1 cellular context compared by ENCODE assay signal in the genomic region with DNA sequence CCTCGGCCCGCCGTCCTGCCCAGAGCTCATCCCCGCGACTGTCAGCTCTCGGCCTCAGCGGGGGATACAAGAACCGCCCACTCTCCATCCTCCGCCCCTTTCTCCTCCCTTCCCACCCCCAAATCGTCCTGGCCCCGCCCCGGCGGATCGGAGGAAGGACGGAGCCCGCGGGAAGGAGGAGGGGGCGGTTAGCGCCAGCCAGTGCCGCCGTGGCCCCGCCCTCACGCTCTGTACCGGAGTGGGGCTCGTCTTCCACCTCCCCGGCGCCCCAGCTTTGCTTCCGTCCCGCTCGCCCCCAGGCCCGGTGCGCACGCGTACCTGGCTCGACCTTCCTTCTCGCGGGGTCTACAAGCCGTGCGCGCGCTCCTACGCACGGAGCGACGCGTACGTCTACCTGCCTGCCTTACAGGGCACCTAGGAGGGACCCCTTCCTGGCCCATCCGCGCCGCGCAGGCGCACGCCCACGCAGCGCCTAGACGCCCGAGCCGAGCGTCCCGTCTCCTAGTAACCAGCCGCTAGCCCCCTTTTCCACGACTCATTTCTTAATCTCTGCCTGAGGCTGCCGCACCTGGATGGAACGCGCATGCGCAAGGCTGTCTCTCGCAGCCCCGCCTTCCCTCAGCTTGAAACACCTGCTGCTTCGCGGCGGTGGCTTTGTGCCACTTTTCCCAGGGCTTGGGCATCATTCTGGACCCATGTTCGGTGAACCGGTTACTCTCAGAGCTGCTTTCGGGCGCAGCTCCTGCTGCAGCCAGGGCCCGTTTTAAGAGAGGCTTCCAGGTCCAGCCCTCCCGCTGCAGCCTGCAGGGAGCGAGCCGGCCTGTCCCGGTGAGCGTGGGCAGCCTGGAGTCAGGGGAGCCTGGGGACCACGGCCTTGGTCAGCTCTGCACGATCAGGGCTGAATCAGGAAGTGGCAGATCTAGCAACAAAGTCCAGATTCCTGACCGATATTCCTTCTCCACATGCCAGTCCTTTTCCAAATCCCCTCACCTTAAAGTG.
TF ChIP-seq lines count a peak whose summit lies in the region.

A gene with protein sequence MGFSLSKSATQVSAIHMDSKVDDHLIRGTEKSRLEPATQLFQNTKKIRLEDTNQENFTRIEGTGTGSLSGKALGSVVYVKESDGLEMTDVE (plus strand): TSS at position 598 of the 999 bp plus-strand sequence. CDS start 8,852 bp downstream, outside the sequence.

TF ChIP-seq in HepG2, 621 proteins besides CTCF, POLR2A, EP300 and RAD21 (continued from another document and continues in another):
- 0 out of 2 replicates have a peak, but pooled peaks have one; percentile 44 for TF ChIP-seq KLF13 (CRISPR knock-in tag; IDR thresholded peaks at IDR 0.05)
- TF ChIP-seq CCAR2 (optimal IDR thresholded peaks at IDR 0.05; ENCODE audit: low read depth, low read length) = no peak
- TF ChIP-seq TSC22D2 (CRISPR knock-in tag; IDR thresholded peaks at IDR 0.05; ENCODE audit: borderline replicate concordance) = no peak
- TF ChIP-seq, protein P1, sequence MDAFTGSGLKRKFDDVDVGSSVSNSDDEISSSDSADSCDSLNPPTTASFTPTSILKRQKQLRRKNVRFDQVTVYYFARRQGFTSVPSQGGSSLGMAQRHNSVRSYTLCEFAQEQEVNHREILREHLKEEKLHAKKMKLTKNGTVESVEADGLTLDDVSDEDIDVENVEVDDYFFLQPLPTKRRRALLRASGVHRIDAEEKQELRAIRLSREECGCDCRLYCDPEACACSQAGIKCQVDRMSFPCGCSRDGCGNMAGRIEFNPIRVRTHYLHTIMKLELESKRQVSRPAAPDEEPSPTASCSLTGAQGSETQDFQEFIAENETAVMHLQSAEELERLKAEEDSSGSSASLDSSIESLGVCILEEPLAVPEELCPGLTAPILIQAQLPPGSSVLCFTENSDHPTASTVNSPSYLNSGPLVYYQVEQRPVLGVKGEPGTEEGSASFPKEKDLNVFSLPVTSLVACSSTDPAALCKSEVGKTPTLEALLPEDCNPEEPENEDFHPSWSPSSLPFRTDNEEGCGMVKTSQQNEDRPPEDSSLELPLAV (CRISPR knock-in tag; conservative IDR thresholded peaks at IDR 0.05; ENCODE audit: low read depth) = no peak; the same call in 1 of the 2 replicates
- no peak for TF ChIP-seq ATM (IDR thresholded peaks at IDR 0.05; ENCODE audit: borderline replicate concordance)
- TF ChIP-seq ZNF20 (CRISPR knock-in tag; IDR thresholded peaks at IDR 0.05) = no peak
- TF ChIP-seq, protein P2, sequence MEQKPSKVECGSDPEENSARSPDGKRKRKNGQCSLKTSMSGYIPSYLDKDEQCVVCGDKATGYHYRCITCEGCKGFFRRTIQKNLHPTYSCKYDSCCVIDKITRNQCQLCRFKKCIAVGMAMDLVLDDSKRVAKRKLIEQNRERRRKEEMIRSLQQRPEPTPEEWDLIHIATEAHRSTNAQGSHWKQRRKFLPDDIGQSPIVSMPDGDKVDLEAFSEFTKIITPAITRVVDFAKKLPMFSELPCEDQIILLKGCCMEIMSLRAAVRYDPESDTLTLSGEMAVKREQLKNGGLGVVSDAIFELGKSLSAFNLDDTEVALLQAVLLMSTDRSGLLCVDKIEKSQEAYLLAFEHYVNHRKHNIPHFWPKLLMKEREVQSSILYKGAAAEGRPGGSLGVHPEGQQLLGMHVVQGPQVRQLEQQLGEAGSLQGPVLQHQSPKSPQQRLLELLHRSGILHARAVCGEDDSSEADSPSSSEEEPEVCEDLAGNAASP (CRISPR knock-in tag; IDR thresholded peaks at IDR 0.05; ENCODE audit: borderline replicate concordance) = 0 out of 2 replicates have a peak, but pooled peaks have one; percentile 33
- TF ChIP-seq SUZ12 (IDR thresholded peaks at IDR 0.05; ENCODE audit: low read depth, low read length) = no peak
- TF ChIP-seq SALL2 (CRISPR knock-in tag; IDR thresholded peaks at IDR 0.05) = peak; percentile 88; the same call in 1 of the 2 replicates
- TF ChIP-seq ZNF225 (CRISPR knock-in tag; IDR thresholded peaks at IDR 0.05) = peak; percentile 96
- TF ChIP-seq, protein P3, sequence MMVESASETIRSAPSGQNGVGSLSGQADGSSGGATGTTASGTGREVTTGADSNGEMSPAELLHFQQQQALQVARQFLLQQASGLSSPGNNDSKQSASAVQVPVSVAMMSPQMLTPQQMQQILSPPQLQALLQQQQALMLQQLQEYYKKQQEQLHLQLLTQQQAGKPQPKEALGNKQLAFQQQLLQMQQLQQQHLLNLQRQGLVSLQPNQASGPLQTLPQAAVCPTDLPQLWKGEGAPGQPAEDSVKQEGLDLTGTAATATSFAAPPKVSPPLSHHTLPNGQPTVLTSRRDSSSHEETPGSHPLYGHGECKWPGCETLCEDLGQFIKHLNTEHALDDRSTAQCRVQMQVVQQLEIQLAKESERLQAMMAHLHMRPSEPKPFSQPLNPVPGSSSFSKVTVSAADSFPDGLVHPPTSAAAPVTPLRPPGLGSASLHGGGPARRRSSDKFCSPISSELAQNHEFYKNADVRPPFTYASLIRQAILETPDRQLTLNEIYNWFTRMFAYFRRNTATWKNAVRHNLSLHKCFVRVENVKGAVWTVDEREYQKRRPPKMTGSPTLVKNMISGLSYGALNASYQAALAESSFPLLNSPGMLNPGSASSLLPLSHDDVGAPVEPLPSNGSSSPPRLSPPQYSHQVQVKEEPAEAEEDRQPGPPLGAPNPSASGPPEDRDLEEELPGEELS (CRISPR knock-in tag; IDR thresholded peaks at IDR 0.05) = peak; percentile 63
- no peak for TF ChIP-seq CENPT (CRISPR knock-in tag; IDR thresholded peaks at IDR 0.05; ENCODE audit: low read depth)
- TF ChIP-seq, protein P4, sequence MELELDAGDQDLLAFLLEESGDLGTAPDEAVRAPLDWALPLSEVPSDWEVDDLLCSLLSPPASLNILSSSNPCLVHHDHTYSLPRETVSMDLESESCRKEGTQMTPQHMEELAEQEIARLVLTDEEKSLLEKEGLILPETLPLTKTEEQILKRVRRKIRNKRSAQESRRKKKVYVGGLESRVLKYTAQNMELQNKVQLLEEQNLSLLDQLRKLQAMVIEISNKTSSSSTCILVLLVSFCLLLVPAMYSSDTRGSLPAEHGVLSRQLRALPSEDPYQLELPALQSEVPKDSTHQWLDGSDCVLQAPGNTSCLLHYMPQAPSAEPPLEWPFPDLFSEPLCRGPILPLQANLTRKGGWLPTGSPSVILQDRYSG (CRISPR knock-in tag; IDR thresholded peaks at IDR 0.05) = peak; percentile 73; the same call in 1 of the 2 replicates
- peak; percentile 85 for TF ChIP-seq AGO2 (optimal IDR thresholded peaks at IDR 0.05; ENCODE audit: low read depth, low read length)
- TF ChIP-seq MEIS2 (CRISPR knock-in tag; IDR thresholded peaks at IDR 0.05) = 0 out of 2 replicates have a peak, but pooled peaks have one; percentile 64
- TF ChIP-seq ZNF337 (CRISPR knock-in tag; IDR thresholded peaks at IDR 0.05; ENCODE audit: borderline replicate concordance, low read depth) = peak; percentile 83; the same call in 1 of the 2 replicates
- TF ChIP-seq, protein P5, sequence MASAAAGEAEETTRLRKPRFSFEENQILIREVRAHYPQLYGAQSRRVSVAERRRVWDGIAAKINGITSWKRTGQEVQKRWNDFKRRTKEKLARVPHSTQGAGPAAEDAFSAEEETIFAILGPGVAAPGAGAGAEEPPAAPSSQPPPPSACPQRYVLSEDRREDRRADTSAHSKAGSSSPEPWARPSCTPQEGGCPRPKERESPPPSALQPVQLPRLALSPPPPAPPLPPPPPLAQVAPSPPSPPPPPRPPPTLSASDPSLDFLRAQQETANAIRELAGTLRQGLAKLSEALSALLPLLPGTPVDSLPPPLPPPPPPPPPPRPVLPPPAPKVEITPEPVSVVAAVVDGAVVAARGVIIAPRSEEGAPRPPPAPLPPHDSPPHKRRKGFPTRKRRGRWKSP (CRISPR knock-in tag; IDR thresholded peaks at IDR 0.05) = peak; percentile 97
- TF ChIP-seq HMG20A (CRISPR knock-in tag; IDR thresholded peaks at IDR 0.05; ENCODE audit: borderline replicate concordance) = no peak
- TF ChIP-seq DMAP1 (CRISPR knock-in tag; IDR thresholded peaks at IDR 0.05) = peak; percentile 86; the same call in 1 of the 2 replicates
- TF ChIP-seq SIN3B (IDR thresholded peaks at IDR 0.05; ENCODE audit: low read length) = 0 out of 2 replicates have a peak, but pooled peaks have one; percentile 18
- TF ChIP-seq ZNF260 (CRISPR knock-in tag; IDR thresholded peaks at IDR 0.05; ENCODE audit: borderline replicate concordance, low read depth) = no peak
- peak; percentile 99 for TF ChIP-seq CAMTA2 (CRISPR knock-in tag; IDR thresholded peaks at IDR 0.05; ENCODE audit: borderline replicate concordance)
- TF ChIP-seq, protein P6, sequence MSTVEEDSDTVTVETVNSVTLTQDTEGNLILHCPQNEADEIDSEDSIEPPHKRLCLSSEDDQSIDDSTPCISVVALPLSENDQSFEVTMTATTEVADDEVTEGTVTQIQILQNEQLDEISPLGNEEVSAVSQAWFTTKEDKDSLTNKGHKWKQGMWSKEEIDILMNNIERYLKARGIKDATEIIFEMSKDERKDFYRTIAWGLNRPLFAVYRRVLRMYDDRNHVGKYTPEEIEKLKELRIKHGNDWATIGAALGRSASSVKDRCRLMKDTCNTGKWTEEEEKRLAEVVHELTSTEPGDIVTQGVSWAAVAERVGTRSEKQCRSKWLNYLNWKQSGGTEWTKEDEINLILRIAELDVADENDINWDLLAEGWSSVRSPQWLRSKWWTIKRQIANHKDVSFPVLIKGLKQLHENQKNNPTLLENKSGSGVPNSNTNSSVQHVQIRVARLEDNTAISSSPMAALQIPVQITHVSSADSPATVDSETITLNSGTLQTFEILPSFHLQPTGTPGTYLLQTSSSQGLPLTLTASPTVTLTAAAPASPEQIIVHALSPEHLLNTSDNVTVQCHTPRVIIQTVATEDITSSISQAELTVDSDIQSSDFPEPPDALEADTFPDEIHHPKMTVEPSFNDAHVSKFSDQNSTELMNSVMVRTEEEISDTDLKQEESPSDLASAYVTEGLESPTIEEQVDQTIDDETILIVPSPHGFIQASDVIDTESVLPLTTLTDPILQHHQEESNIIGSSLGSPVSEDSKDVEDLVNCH (CRISPR knock-in tag; IDR thresholded peaks at IDR 0.05) = no peak
- TF ChIP-seq HOXD1 (CRISPR knock-in tag; IDR thresholded peaks at IDR 0.05) = peak; percentile 79; the same call in 1 of the 2 replicates
- TF ChIP-seq, protein P7, sequence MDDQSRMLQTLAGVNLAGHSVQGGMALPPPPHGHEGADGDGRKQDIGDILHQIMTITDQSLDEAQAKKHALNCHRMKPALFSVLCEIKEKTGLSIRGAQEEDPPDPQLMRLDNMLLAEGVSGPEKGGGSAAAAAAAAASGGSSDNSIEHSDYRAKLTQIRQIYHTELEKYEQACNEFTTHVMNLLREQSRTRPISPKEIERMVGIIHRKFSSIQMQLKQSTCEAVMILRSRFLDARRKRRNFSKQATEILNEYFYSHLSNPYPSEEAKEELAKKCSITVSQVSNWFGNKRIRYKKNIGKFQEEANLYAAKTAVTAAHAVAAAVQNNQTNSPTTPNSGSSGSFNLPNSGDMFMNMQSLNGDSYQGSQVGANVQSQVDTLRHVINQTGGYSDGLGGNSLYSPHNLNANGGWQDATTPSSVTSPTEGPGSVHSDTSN (CRISPR knock-in tag; IDR thresholded peaks at IDR 0.05; ENCODE audit: borderline replicate concordance) = no peak
- peak; percentile 95 for TF ChIP-seq NAIF1 (CRISPR knock-in tag; IDR thresholded peaks at IDR 0.05; ENCODE audit: borderline replicate concordance)
- TF ChIP-seq KLF15 (CRISPR knock-in tag; IDR thresholded peaks at IDR 0.05; ENCODE audit: borderline replicate concordance) = 0 out of 2 replicates have a peak, but pooled peaks have one; percentile 29
- no peak; the same call in 1 of the 2 replicates for TF ChIP-seq PHF21A (CRISPR knock-in tag; IDR thresholded peaks at IDR 0.05)
- TF ChIP-seq HOXA5 (CRISPR knock-in tag; IDR thresholded peaks at IDR 0.05) = peak; percentile 97
- TF ChIP-seq GFI1 (CRISPR knock-in tag; IDR thresholded peaks at IDR 0.05; ENCODE audit: borderline replicate concordance) = peak; percentile 85
- TF ChIP-seq, protein P8, sequence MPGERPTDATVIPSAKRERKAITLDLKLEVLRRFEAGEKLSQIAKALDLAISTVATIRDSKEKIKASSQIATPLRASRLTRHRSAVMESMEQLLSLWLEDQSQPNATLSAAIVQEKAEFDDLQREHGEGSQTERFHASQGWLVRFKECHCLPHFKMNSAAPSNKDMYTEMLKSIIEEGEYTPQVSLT (CRISPR knock-in tag; IDR thresholded peaks at IDR 0.05; ENCODE audit: borderline replicate concordance, low read depth) = no peak; the same call in 1 of the 2 replicates
- TF ChIP-seq, protein P9, sequence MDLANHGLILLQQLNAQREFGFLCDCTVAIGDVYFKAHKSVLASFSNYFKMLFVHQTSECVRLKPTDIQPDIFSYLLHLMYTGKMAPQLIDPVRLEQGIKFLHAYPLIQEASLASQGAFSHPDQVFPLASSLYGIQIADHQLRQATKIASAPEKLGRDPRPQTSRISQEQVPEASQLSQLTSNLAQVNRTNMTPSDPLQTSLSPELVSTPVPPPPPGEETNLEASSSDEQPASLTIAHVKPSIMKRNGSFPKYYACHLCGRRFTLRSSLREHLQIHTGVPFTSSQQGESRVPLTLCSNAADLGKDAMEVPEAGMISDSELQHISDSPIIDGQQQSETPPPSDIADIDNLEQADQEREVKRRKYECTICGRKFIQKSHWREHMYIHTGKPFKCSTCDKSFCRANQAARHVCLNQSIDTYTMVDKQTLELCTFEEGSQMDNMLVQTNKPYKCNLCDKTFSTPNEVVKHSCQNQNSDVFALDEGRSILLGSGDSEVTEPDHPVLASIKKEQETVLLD (CRISPR knock-in tag; IDR thresholded peaks at IDR 0.05; ENCODE audit: low read depth) = peak; percentile 100
- no peak for TF ChIP-seq MAFG (CRISPR knock-in tag; IDR thresholded peaks at IDR 0.05)
- TF ChIP-seq ZNF589 (CRISPR knock-in tag; conservative IDR thresholded peaks at IDR 0.05) = peak; percentile 91
- TF ChIP-seq ZNF549 (CRISPR knock-in tag; IDR thresholded peaks at IDR 0.05) = no peak
- TF ChIP-seq SYNCRIP (IDR thresholded peaks at IDR 0.05; ENCODE audit: insufficient read depth, low read depth, low read length) = no peak
- peak; percentile 46; the same call in 1 of the 2 replicates for TF ChIP-seq ZNF160 (CRISPR knock-in tag; IDR thresholded peaks at IDR 0.05)
- peak; percentile 67 for TF ChIP-seq CBX1 (IDR thresholded peaks at IDR 0.05; ENCODE audit: low read depth)
- TF ChIP-seq KMT2B (CRISPR knock-in tag; IDR thresholded peaks at IDR 0.05) = peak; percentile 92
- 0 out of 2 replicates have a peak, but pooled peaks have one; percentile 34 for TF ChIP-seq ZFYVE20 (CRISPR knock-in tag; IDR thresholded peaks at IDR 0.05; ENCODE audit: borderline replicate concordance, low read depth)
- TF ChIP-seq MTF2 (CRISPR knock-in tag; IDR thresholded peaks at IDR 0.05; ENCODE audit: borderline replicate concordance) = peak; percentile 87; the same call in 1 of the 2 replicates
- TF ChIP-seq ARHGAP35 (CRISPR knock-in tag; IDR thresholded peaks at IDR 0.05; ENCODE audit: borderline replicate concordance) = peak; percentile 71; the same call in 1 of the 2 replicates
- TF ChIP-seq ZNF235 (CRISPR knock-in tag; IDR thresholded peaks at IDR 0.05; ENCODE audit: borderline replicate concordance) = peak; percentile 33; the same call in 1 of the 2 replicates
- TF ChIP-seq, protein P10, sequence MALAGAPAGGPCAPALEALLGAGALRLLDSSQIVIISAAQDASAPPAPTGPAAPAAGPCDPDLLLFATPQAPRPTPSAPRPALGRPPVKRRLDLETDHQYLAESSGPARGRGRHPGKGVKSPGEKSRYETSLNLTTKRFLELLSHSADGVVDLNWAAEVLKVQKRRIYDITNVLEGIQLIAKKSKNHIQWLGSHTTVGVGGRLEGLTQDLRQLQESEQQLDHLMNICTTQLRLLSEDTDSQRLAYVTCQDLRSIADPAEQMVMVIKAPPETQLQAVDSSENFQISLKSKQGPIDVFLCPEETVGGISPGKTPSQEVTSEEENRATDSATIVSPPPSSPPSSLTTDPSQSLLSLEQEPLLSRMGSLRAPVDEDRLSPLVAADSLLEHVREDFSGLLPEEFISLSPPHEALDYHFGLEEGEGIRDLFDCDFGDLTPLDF (CRISPR knock-in tag; IDR thresholded peaks at IDR 0.05) = peak; percentile 88
- TF ChIP-seq RARA (CRISPR knock-in tag; IDR thresholded peaks at IDR 0.05) = 0 out of 2 replicates have a peak, but pooled peaks have one; percentile 5
- TF ChIP-seq ZSCAN31 (CRISPR knock-in tag; IDR thresholded peaks at IDR 0.05; ENCODE audit: low read depth) = peak; percentile 35
- no peak for TF ChIP-seq ATAD3A (CRISPR knock-in tag; IDR thresholded peaks at IDR 0.05)
